ENCODE assay signal across 8 cellular contexts in genomic region chr2:71130325-71131260, GRCh38. TPM values are rescaled to one million over a fixed set of nuclear protein-coding genes. Genes with fewer than 3 reads are reported as not detected.
DNase-seq lines count a peak whose midpoint lies in the region; ATAC-seq and TF ChIP-seq lines count a peak whose summit lies in the region.

TSS of gene MPHOSPH10 (plus strand) at chr2:71130634. CDS start at chr2:71130666, 32 bp downstream.

- no peaks in the 10 kb centered on the region for H3K27me3 ChIP-seq in AG04450 (ENCODE audit: control insufficient read depth, insufficient read depth, low read length)

- POLR2A ChIA-PET in AG04450 (lab: Yijun Ruan, JAX), result interaction anchor here (0.6 to 3.4 kb wide), 6 partner anchors 18 to 255 kb away, joined by 3 to 33 read pairs (median 4); partner anchors contain the start of genes NAGK and ZNF638

- H3K9me3 Mint-ChIP-seq in immature natural killer cell, result no peaks in the 10 kb centered on the region

- peaks cover 0 to 7% (median 5%) of the 10 kb centered on the region in 3 donors for H3K27me3 Mint-ChIP-seq in immature natural killer cell (ENCODE audit: low read depth in 3 of 3)

- peak within 1 kb of the TSS; percentile 98 for H3K4me3 ChIP-seq in AG04450 (ENCODE audit: low read depth, low read length)
- H3K4me3 ChIP-seq in WI38 (ENCODE audit: low read depth, low read length), result peak within 1 kb of the TSS; percentile 97
- peak within 1 kb of the TSS; percentile 93 to 99 for H3K4me3 ChIP-seq in cardiac fibroblast (replicated peaks in 1 of 2; ENCODE audit: low read depth in 2 of 2, low read length in 2 of 2)

- peak; percentile 77 for DNase-seq in AG04450 (ENCODE audit: low read depth, low spot score)
- peak; percentile 51 for DNase-seq in NCI-H2196 treated with DMSO at 0.1 percent for 48 hours (lab: John Stamatoyannopoulos, UW; ENCODE audit: unreplicated experiment)
- peak; percentile 94 for DNase-seq in cardiac fibroblast (ENCODE audit: low read depth in 2 of 2)
- DNase-seq in immature natural killer cell, result peak; percentile 84 to 88 (median 86)
- DNase-seq in smooth muscle cell of the brain vasculature (ENCODE audit: low read depth, low spot score), result peak; percentile 83

- H3K4me1 Mint-ChIP-seq in immature natural killer cell, result peaks cover 18 to 25% of the 10 kb centered on the region in 2 donors

- no peak within 1 kb of the TSS for H3K27ac Mint-ChIP-seq in immature natural killer cell

- peaks cover 2% of the 10 kb centered on the region; the same call in 1 of the 2 replicates for H3K9me3 ChIP-seq in AG04450 (ENCODE audit: control insufficient read depth, insufficient read depth, low read length)

- ATAC-seq in GM18870 (IDR thresholded peaks at IDR 0.05; ENCODE audit: unreplicated experiment) (peak; percentile 86), HG03103 (IDR thresholded peaks at IDR 0.05; ENCODE audit: low read depth, unreplicated experiment) (peak; percentile 92)

- CTCF ChIA-PET in AG04450 (lab: Charles Lee), result interaction anchor here (0.8 to 1.3 kb wide), 4 partner anchors 26 to 200 kb away, joined by 3 to 11 read pairs (median 4); no protein-coding TSS in a partner anchor

- peak within 1 kb of the TSS; percentile 97 for H3K27ac ChIP-seq in AG04450 (ENCODE audit: low read depth, low read length)

- H3K4me3 Mint-ChIP-seq in immature natural killer cell, result no peak within 1 kb of the TSS

- peaks cover 0 to 12% (median 9%) of the 10 kb centered on the region in 3 donors for H3K36me3 Mint-ChIP-seq in immature natural killer cell

- no peak for TF ChIP-seq CTCF in AG04450 (IDR thresholded peaks at IDR 0.05; ENCODE audit: low read depth, low read length)
- no peak for TF ChIP-seq CTCF in WI38 (IDR thresholded peaks at IDR 0.05; ENCODE audit: low read depth, low read length)
- no peak for TF ChIP-seq CTCF in cardiac fibroblast (IDR thresholded peaks at IDR 0.05; ENCODE audit: low read depth, low read length)

RNA-seq across cellular contexts. Expression of gene MPHOSPH10, which starts in this region (rescaled TPM):
- polyA plus RNA-seq in AG04450 (2011; rRNA removed) (14.1 and 23.3 TPM in 2 replicates), immature natural killer cell (10 to 100 TPM in 2 of 3 donors, 1 to 10 TPM in 1; 7.7 to 22.6 (median 13.4) TPM)
- 5.2 and 11.3 TPM in 2 replicates for polyA minus RNA-seq in AG04450 (2011; rRNA and poly(A)+ RNA removed)

Comparison
In these comparisons a context has a peak if more than half of its experiments do, and no peak if none do; other contexts are left out.
1. Peak in every context shown above with its lines: DNase-seq, ATAC-seq, H3K4me3 ChIP-seq and H3K27ac ChIP-seq.